Comparison of ENCODE assay signal across 22 cellular contexts in the genomic region with DNA sequence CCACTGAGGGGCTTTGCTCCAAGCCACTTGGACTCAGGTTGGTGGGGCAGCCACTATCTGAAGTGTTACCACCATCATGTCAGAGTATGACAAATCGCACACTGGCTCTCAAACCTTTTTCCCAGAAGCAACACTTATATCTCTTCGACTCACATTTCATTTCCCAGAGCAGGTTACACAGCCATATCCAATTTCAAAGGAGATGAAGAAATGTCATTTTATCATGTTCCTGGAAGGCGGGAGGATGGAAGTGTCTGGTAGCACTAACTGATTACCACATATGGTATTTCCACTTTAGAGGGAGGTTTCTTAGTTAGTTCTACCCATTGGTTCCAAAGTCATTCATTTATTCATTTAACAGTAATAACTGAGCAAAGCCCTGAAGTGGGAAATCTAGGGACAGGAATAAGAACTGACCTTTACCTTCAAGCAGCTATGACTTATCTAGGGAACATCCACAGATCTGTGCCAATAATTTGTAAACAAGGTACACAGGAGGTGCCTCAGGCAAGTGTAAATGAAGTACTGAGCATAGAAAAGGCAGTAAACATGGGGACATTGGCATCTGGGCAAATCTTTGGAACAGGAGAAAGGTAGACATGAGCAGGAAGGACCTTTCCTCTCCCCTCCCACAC. TPM values are rescaled to one million over a fixed set of nuclear protein-coding genes. Genes with fewer than 3 reads are reported as not detected.
"Had no signal": no experiment of that assay in that cellular context is flagged by ENCODE, and none has a peak within 500 bp of the region (broad histone marks: within the 10 kb centered on the region; RNA-seq: fewer than 3 reads in every experiment).

No MANE protein-coding gene starts in this region.

- ATAC-seq: activated CD4-positive, alpha-beta T cell treated with anti-CD3 and anti-CD28 coated beads for 36 hours; body of pancreas; gastroesophageal sphincter; left cardiac atrium; naive thymus-derived CD4-positive, alpha-beta T cell; pancreas; sciatic nerve; stimulated activated effector memory CD8-positive, alpha-beta T cell treated with anti-CD3 and anti-CD28 coated beads, Interleukin-12 subunit alpha, Interleukin-12 subunit beta, amount 100 ng/mL, for 72 hours had no signal

- DNase-seq: activated CD4-positive, alpha-beta T cell treated with anti-CD3 and anti-CD28 coated beads for 36 hours; activated CD4-positive, CD25-positive, alpha-beta regulatory T cell; activated effector memory CD4-positive, alpha-beta T cell treated with Interleukin-2 at 50 U/mL for 16 hours; activated naive CD4-positive, alpha-beta T cell treated with Interleukin-2 at 50 U/mL for 16 hours; activated T-cell treated with anti-CD3 and anti-CD28 coated beads for 4 hours; aorta; body of pancreas; dorsolateral prefrontal cortex; effector memory CD4-positive, alpha-beta T cell; erythroblast; left cardiac atrium; midbrain; naive thymus-derived CD4-positive, alpha-beta T cell; pancreas; retina; stimulated activated CD4-positive, alpha-beta T cell treated with anti-CD3 and anti-CD28 coated beads, Interleukin-4, amount 100 ng/mL, for 24 hours; upper lobe of left lung had no signal

RNA-seq across cellular contexts. Expression of gene LRRC55, which starts 54.9 kb away (rescaled TPM):
- total RNA-seq: activated CD4-positive, alpha-beta T cell treated with anti-CD3 and anti-CD28 coated beads for 36 hours; body of pancreas; naive thymus-derived CD4-positive, alpha-beta T cell; sciatic nerve; subcutaneous adipose tissue; thoracic aorta had no signal
